16 cellular contexts compared by ENCODE assay signal in genomic region chrX:66164931-66165330, GRCh38. TPM values are rescaled to one million over a fixed set of nuclear protein-coding genes. Genes with fewer than 3 reads are reported as not detected.
DNase-seq lines count a peak whose midpoint lies in the region; TF ChIP-seq lines count a peak whose summit lies in the region.
"Had no signal": no experiment of that assay in that cellular context is flagged by ENCODE, and none has a peak within 500 bp of the region (broad histone marks: within the 10 kb centered on the region; RNA-seq: fewer than 3 reads in every experiment).

No MANE protein-coding gene starts in this region.

- intact Hi-C loops in cardiac septum (cut with DNase I): no loop called here
- intact Hi-C loops in vagina (cut with DNase I): no loop called here

- TF ChIP-seq POLR2A in vagina (IDR thresholded peaks at IDR 0.05): no peak

- peak overlapping the region; percentile 88 for H2AFZ ChIP-seq in neuronal stem cell (ENCODE audit: low read length)

- H3K4me1 ChIP-seq in cardiac muscle cell (ENCODE audit: low read depth) (no peaks in the 10 kb centered on the region), neuronal stem cell (ENCODE audit: control insufficient read depth in 2 of 2, insufficient read depth in 1 of 2, low read depth in 1 of 2, low read length in 2 of 2) (no peaks in the 10 kb centered on the region), vagina (peaks cover 6% of the 10 kb centered on the region)
- H3K4me1 ChIP-seq: foreskin keratinocyte had no signal

- H3K36me3 ChIP-seq in cardiac muscle cell (no peaks in the 10 kb centered on the region), neuronal stem cell (replicated peaks in 1 of 2; ENCODE audit: control insufficient read depth in 2 of 2, insufficient read depth in 2 of 2, low read length in 2 of 2) (peaks cover 0 to 6% of the 10 kb centered on the region in 2 donors), vagina (no peaks in the 10 kb centered on the region)

- WGBS in neuronal stem cell (ENCODE audit: extremely low coverage in 2 of 2, insufficient read length in 2 of 2, insufficient replicate concordance in 1 of 2), 2 donors: no CpG with 5 or more reads among the region's 2 CpGs

- H3K9me3 ChIP-seq in cardiac muscle cell (ENCODE audit: low read depth) (peaks cover 3% of the 10 kb centered on the region), neuronal stem cell (replicated peaks in 1 of 2; ENCODE audit: control insufficient read depth in 2 of 2, insufficient read depth in 1 of 2, low read depth in 1 of 2, low read length in 2 of 2) (no peaks in the 10 kb centered on the region), vagina (no peaks in the 10 kb centered on the region)

- no peak overlapping the region for H3K23ac ChIP-seq in neuronal stem cell (ENCODE audit: low read depth, low read length, poor library complexity)

- H3K9ac ChIP-seq in neuronal stem cell (ENCODE audit: low read depth, low read length, poor library complexity): no peak overlapping the region

- no peak overlapping the region for H3K4me2 ChIP-seq in neuronal stem cell (ENCODE audit: insufficient read depth, low read length, poor library complexity, severe bottlenecking)

- peak overlapping the region; percentile 57 for H3K4me3 ChIP-seq in cardiac muscle cell
- peak overlapping the region; percentile 37 to 67 for H3K4me3 ChIP-seq in foreskin fibroblast (ENCODE audit: low read depth in 1 of 2, low read length in 2 of 2)
- H3K4me3 ChIP-seq in neuronal stem cell (ENCODE audit: low read length in 2 of 2): peak overlapping the region in 1 of 2 donors; percentile 63
- peak overlapping the region; percentile 26 for H3K4me3 ChIP-seq in vagina

- no peak overlapping the region for H3K18ac ChIP-seq in neuronal stem cell (ENCODE audit: low read length)

- H3K79me1 ChIP-seq in neuronal stem cell (ENCODE audit: low read depth, low read length): peaks cover 2% of the 10 kb centered on the region

- H2BK5ac ChIP-seq in neuronal stem cell (ENCODE audit: low read length): no peak overlapping the region

- DNase-seq in cardiac muscle cell (ENCODE audit: low read depth in 1 of 2, low spot score in 1 of 2): no peak
- no peak for DNase-seq in cardiac septum (ENCODE audit: low spot score)
- DNase-seq in foreskin fibroblast: no peak
- DNase-seq in neuronal stem cell (ENCODE audit: low spot score): no peak
- DNase-seq in vagina (ENCODE audit: extremely low spot score in 2 of 2): no peak
- no peak for DNase-seq in stimulated activated CD4-positive, alpha-beta T cell treated with anti-CD3 and anti-CD28 coated beads, Interleukin-4, amount 100 ng/mL, for 4 hours
- DNase-seq in GM13977 (ENCODE audit: low spot score): no peak
- DNase-seq in activated T-cell treated with anti-CD3 and anti-CD28 coated beads, Interleukin-2, amount 50 U/mL, for 1 hour: no peak
- DNase-seq: 8988T; activated naive CD4-positive, alpha-beta T cell treated with anti-CD3 and anti-CD28 coated beads, Interleukin-2, amount 50 U/mL, for 16 hours; foreskin keratinocyte; NCI-H2029 treated with DMSO at 0.1 percent for 48 hours; NCI-H774; stimulated activated CD4-positive, alpha-beta T cell treated with anti-CD3 and anti-CD28 coated beads, Interleukin-4, amount 100 ng/mL, for 1 hour; stimulated activated naive CD4-positive, alpha-beta T cell treated with Interleukin-2 at 50 U/mL for 16 hours had no signal

- H3K27me3 ChIP-seq in cardiac muscle cell: no peaks in the 10 kb centered on the region
- peaks cover 0 to 3% (median 0%) of the 10 kb centered on the region in 3 experiments for H3K27me3 ChIP-seq in neuronal stem cell (ENCODE audit: control insufficient read depth in 3 of 3, insufficient read depth in 3 of 3, low read depth in 1 of 3, low read length in 3 of 3)
- no peaks in the 10 kb centered on the region for H3K27me3 ChIP-seq in vagina
- H3K27me3 ChIP-seq: foreskin keratinocyte had no signal

- H4K8ac ChIP-seq in neuronal stem cell (ENCODE audit: low read depth, low read length): no peak overlapping the region

- no peak overlapping the region for H2BK120ac ChIP-seq in neuronal stem cell (ENCODE audit: low read depth, low read length)

- TF ChIP-seq CTCF in cardiac muscle cell (IDR thresholded peaks at IDR 0.05; ENCODE audit: low read depth, low read length) (no peak), foreskin fibroblast (IDR thresholded peaks at IDR 0.05; ENCODE audit: low read depth, low read length) (no peak), vagina (IDR thresholded peaks at IDR 0.05) (no peak), GM13977 (IDR thresholded peaks at IDR 0.05; ENCODE audit: extremely low read depth, insufficient read depth, missing control alignments) (no peak)

- H2AK5ac ChIP-seq in neuronal stem cell (ENCODE audit: low read depth, low read length): no peak overlapping the region

- H3K4ac ChIP-seq in neuronal stem cell (ENCODE audit: low read length): no peak overlapping the region

- in situ Hi-C loops in GM13977 (cut with MboI; ENCODE audit: low pct_unique_long_range_greater_than_20kb, low sequenced_read_pairs, unreplicated experiment): no loop called here

- H2BK12ac ChIP-seq in neuronal stem cell (ENCODE audit: low read length): no peak overlapping the region

- H3K27ac ChIP-seq in cardiac muscle cell (no peak overlapping the region), neuronal stem cell (replicated peaks; ENCODE audit: low read length) (no peak overlapping the region), vagina (no peak overlapping the region)
- H3K27ac ChIP-seq: foreskin keratinocyte had no signal

- no peak overlapping the region for H2BK15ac ChIP-seq in neuronal stem cell (ENCODE audit: low read length)

- no peak overlapping the region for H3K14ac ChIP-seq in neuronal stem cell (ENCODE audit: low read length)

- no peak overlapping the region for H4K91ac ChIP-seq in neuronal stem cell (ENCODE audit: low read depth, low read length, poor library complexity)

RNA-seq across cellular contexts. Expression of gene HEPH, which starts 0.9 kb away (rescaled TPM):
- total RNA-seq in cardiac muscle cell (99.9 and 137 TPM in 2 replicates), cardiac septum (47.7 TPM), vagina (8.6 TPM)
- polyA plus RNA-seq in cardiac muscle cell: 52.3 and 109 TPM in 2 replicates
- 45.7 TPM for polyA plus RNA-seq in neuronal stem cell (2013, experiment 1 of 2)
- polyA plus RNA-seq in neuronal stem cell (2013, experiment 2 of 2): 45.2 TPM
- total RNA-seq: activated CD8-positive, alpha-beta memory T cell treated with anti-CD3 and anti-CD28 coated beads for 36 hours had no signal
